In the genomic region with DNA sequence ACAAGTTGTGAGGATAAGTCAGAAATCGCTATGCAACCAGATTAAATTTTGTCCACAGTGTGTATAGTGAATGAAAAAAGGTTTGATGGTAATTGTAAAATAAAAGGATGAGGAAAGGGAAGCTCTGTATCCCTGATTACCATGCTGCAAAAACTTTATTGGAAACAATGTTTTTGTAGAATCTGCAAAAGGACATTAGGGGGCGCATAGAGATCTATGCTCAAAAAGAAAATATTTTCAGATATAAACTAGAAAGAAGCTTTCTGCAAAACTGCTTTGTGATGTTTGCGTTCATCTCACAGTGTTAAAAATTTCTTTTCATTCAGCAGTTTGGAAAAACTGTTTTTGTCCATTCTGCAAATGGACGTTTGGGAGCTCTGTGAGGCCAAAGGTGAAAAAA, we compare ENCODE assay signal across 20 cellular contexts.
"Had no signal": no experiment of that assay in that cellular context is flagged by ENCODE, and none has a peak within 500 bp of the region (broad histone marks: within the 10 kb centered on the region; RNA-seq: fewer than 3 reads in every experiment).

No MANE protein-coding gene starts in this region.

- ATAC-seq: activated CD8-positive, alpha-beta T cell treated with anti-CD3 and anti-CD28 coated beads, Interleukin-2, amount 10 ng/mL, durations not matched to agents 7 days and 5 days; effector memory CD8-positive, alpha-beta T cell; esophagus mucosa; left lobe of liver; lower lobe of right lung; naive thymus-derived CD4-positive, alpha-beta T cell; sciatic nerve; stimulated activated effector memory CD8-positive, alpha-beta T cell treated with anti-CD3 and anti-CD28 coated beads, Interleukin-12 subunit alpha, Interleukin-12 subunit beta, amount 100 ng/mL, for 72 hours; stimulated activated naive CD8-positive, alpha-beta T cell treated with anti-CD3 and anti-CD28 coated beads, Interleukin-15, amount 100 ng/mL, for 72 hours had no signal

- DNase-seq: activated CD4-positive, alpha-beta T cell treated with anti-CD3 and anti-CD28 coated beads for 1 hour; activated CD4-positive, alpha-beta T cell treated with anti-CD3 and anti-CD28 coated beads, Interleukin-2, amount 50 U/mL, for 1 hour; activated CD8-positive, alpha-beta T cell treated with anti-CD3 and anti-CD28 coated beads, Interleukin-2, amount 10 ng/mL, durations not matched to agents 7 days and 5 days; activated gamma-delta T cell treated with Interleukin-2 at 50 U/mL for 16 hours; activated T-cell treated with anti-CD3 and anti-CD28 coated beads, Interleukin-2, amount 50 U/mL, for 1 hour; aorta; dermis blood vessel endothelial cell; effector memory CD8-positive, alpha-beta T cell; glutamatergic neuron; immature natural killer cell; lower lobe of right lung; mesendoderm; naive thymus-derived CD4-positive, alpha-beta T cell; small intestine; stimulated activated CD4-positive, alpha-beta T cell treated with anti-CD3 and anti-CD28 coated beads, Interleukin-2, amount 100 ng/mL, for 24 hours; stimulated activated naive CD8-positive, alpha-beta T cell treated with anti-CD3 and anti-CD28 coated beads, Interleukin-15, amount 100 ng/mL, for 72 hours had no signal
